Comparison of ENCODE assay signal across 1 cellular context in genomic region chr10:52818019-52818418, GRCh38.
TF ChIP-seq lines count a peak whose summit lies in the region.

No MANE protein-coding gene starts in this region.

TF ChIP-seq in K562, 482 proteins besides CTCF, POLR2A, EP300 and RAD21 (continued from another document):
- TF ChIP-seq ZBTB9 (CRISPR knock-in tag; IDR thresholded peaks at IDR 0.05) = no peak
- no peak for TF ChIP-seq ASH1L (IDR thresholded peaks at IDR 0.05; ENCODE audit: borderline replicate concordance, low read depth, partially characterized antibody)
- no peak for TF ChIP-seq NUFIP1 (IDR thresholded peaks at IDR 0.05; ENCODE audit: partially characterized antibody)
- no peak for TF ChIP-seq POLR2AphosphoS5 (IDR thresholded peaks at IDR 0.05; ENCODE audit: control insufficient read depth, insufficient read depth, low read depth, low read length)
- no peak for TF ChIP-seq HDAC8 (tag; IDR thresholded peaks at IDR 0.05)
- TF ChIP-seq JUND (IDR thresholded peaks at IDR 0.05; ENCODE audit: borderline replicate concordance, low read depth, low read length) = no peak
- no peak for TF ChIP-seq JUND (tag; IDR thresholded peaks at IDR 0.05; ENCODE audit: borderline replicate concordance, low read depth, low read length)
- no peak for TF ChIP-seq MEIS2 (IDR thresholded peaks at IDR 0.05; ENCODE audit: partially characterized antibody)
- TF ChIP-seq MEF2A (IDR thresholded peaks at IDR 0.05; ENCODE audit: control insufficient read depth, low read depth, low read length) = no peak
- no peak for TF ChIP-seq NKRF (IDR thresholded peaks at IDR 0.05; ENCODE audit: borderline replicate concordance)
TF ChIP-seq in K562: peak in this region for 0.
